Comparison of ENCODE assay signal across 10 cellular contexts in the genomic region with DNA sequence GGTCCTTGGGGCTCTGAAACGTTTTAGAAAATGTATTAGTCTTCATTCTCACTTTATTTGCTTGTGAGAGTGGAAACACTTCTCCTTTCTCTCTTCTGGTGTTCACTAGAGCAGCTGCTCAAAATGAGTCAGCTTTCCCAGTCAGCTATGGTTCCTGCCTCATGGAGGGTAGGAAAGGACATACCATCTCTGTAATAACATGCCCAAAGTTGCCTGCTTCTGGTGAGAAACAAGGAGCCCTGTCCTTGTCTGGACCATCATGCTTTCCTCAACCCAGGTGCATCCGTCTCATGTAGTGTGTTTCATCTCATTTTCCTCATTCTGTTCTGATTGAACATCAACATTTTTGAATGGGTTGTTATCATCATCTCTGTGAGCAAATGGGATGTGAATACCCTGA. TPM values are rescaled to one million over a fixed set of nuclear protein-coding genes. Genes with fewer than 3 reads are reported as not detected.
DNase-seq lines count a peak whose midpoint lies in the region; ATAC-seq and TF ChIP-seq lines count a peak whose summit lies in the region.
"Had no signal": no experiment of that assay in that cellular context is flagged by ENCODE, and none has a peak within 500 bp of the region (broad histone marks: within the 10 kb centered on the region; RNA-seq: fewer than 3 reads in every experiment).

No MANE protein-coding gene starts in this region.

- POLR2A ChIA-PET in CD4-positive, alpha-beta T cell (lab: Charles Lee), result no interaction called here

- H3K27ac Mint-ChIP-seq in CD4-positive, alpha-beta T cell, result no peak overlapping the region

- H3K4me3 Mint-ChIP-seq in CD4-positive, alpha-beta T cell, result no peak overlapping the region

- H3K36me3 Mint-ChIP-seq in CD4-positive, alpha-beta T cell (ENCODE audit: low read depth), result no peaks in the 10 kb centered on the region

- no peak for TF ChIP-seq CTCF in CD4-positive, alpha-beta T cell (IDR thresholded peaks at IDR 0.05)
- TF ChIP-seq CTCF in coronary artery (IDR thresholded peaks at IDR 0.05), result no peak
- TF ChIP-seq CTCF in GM13977 (IDR thresholded peaks at IDR 0.05; ENCODE audit: extremely low read depth, insufficient read depth, missing control alignments), result no peak

- in situ Hi-C loops in GM13977 (cut with MboI; ENCODE audit: low pct_unique_long_range_greater_than_20kb, low sequenced_read_pairs, unreplicated experiment), result no loop called here

- no peaks in the 10 kb centered on the region for H3K4me1 Mint-ChIP-seq in CD4-positive, alpha-beta T cell (ENCODE audit: low read depth)

- ATAC-seq in HG03025 (IDR thresholded peaks at IDR 0.05; ENCODE audit: low FRiP score, unreplicated experiment), result peak; percentile 76
- peak; percentile 63 for ATAC-seq in SK-N-SH treated with all-trans-retinoic acid at 6 μM for 48 hours
- ATAC-seq in CD4-positive, alpha-beta T cell (ENCODE audit: poor library complexity), result no peak

- CTCF ChIA-PET in CD4-positive, alpha-beta T cell (lab: Charles Lee), result no interaction called here

- no peaks in the 10 kb centered on the region for H3K27me3 ChIP-seq in CD4-positive, alpha-beta T cell (ENCODE audit: control insufficient read depth, insufficient read depth, low read length)

- peaks cover 5% of the 10 kb centered on the region for H3K9me3 Mint-ChIP-seq in CD4-positive, alpha-beta T cell

- H3K9me3 ChIP-seq in CD4-positive, alpha-beta T cell (ENCODE audit: control insufficient read depth, low read length), result no peaks in the 10 kb centered on the region

- H3K27me3 Mint-ChIP-seq in CD4-positive, alpha-beta T cell, result no peaks in the 10 kb centered on the region

- peak; percentile 14 for DNase-seq in DMS 273 (lab: John Stamatoyannopoulos, UW; ENCODE audit: unreplicated experiment)
- DNase-seq in DMS 273 treated with DMSO at 0.1 percent for 48 hours (lab: John Stamatoyannopoulos, UW), result no peak
- DNase-seq in skeletal muscle cell (ENCODE audit: low read depth), result peak; percentile 45
- DNase-seq in CD4-positive, alpha-beta T cell, result no peak
- DNase-seq in coronary artery (ENCODE audit: low spot score), result no peak
- no peak for DNase-seq in GM13977 (ENCODE audit: low spot score)

- H3K4me3 ChIP-seq in skeletal muscle cell (ENCODE audit: low read depth, low read length), result no peak overlapping the region
- no peak overlapping the region for H3K4me3 ChIP-seq in coronary artery

- intact Hi-C loops in CD4-positive, alpha-beta T cell (cut with DNase I, micrococcal nuclease), result no loop called here

- H3K27ac ChIP-seq in CD4-positive, alpha-beta T cell (ENCODE audit: low read depth, low read length), result no peak overlapping the region
- no peak overlapping the region for H3K27ac ChIP-seq in coronary artery
- H3K27ac ChIP-seq: 22Rv1 had no signal

TF ChIP-seq in SK-N-SH treated with all-trans-retinoic acid at 6 μM for 48 hours, 23 proteins besides CTCF, POLR2A, EP300 and RAD21:
- TF ChIP-seq ZNF565 (CRISPR knock-in tag; conservative IDR thresholded peaks at IDR 0.05; ENCODE audit: low read depth) (no peak), ZFP3 (CRISPR knock-in tag; IDR thresholded peaks at IDR 0.05) (no peak), POU6F1 (CRISPR knock-in tag; IDR thresholded peaks at IDR 0.05; ENCODE audit: borderline replicate concordance, low read depth) (no peak), TOX (CRISPR knock-in tag; IDR thresholded peaks at IDR 0.05; ENCODE audit: borderline replicate concordance) (no peak), ZNF8 (CRISPR knock-in tag; IDR thresholded peaks at IDR 0.05) (no peak), TSHZ2 (CRISPR knock-in tag; IDR thresholded peaks at IDR 0.05) (no peak), SNAI2 (CRISPR knock-in tag; IDR thresholded peaks at IDR 0.05) (no peak), ISL1 (CRISPR knock-in tag; IDR thresholded peaks at IDR 0.05) (no peak), ZNF70 (CRISPR knock-in tag; IDR thresholded peaks at IDR 0.05) (no peak), TCF4 (CRISPR knock-in tag; IDR thresholded peaks at IDR 0.05; ENCODE audit: borderline replicate concordance) (no peak), RARB (CRISPR knock-in tag; IDR thresholded peaks at IDR 0.05) (no peak), BACH2 (CRISPR knock-in tag; IDR thresholded peaks at IDR 0.05; ENCODE audit: borderline replicate concordance) (no peak), OSR1 (CRISPR knock-in tag; IDR thresholded peaks at IDR 0.05) (no peak), PPARA (CRISPR knock-in tag; IDR thresholded peaks at IDR 0.05; ENCODE audit: borderline replicate concordance) (no peak), ZC3H10 (CRISPR knock-in tag; IDR thresholded peaks at IDR 0.05) (no peak), ZFP30 (CRISPR knock-in tag; IDR thresholded peaks at IDR 0.05) (no peak), ARNTL (CRISPR knock-in tag; IDR thresholded peaks at IDR 0.05; ENCODE audit: borderline replicate concordance, low read depth) (no peak)
- TF ChIP-seq, protein P1, sequence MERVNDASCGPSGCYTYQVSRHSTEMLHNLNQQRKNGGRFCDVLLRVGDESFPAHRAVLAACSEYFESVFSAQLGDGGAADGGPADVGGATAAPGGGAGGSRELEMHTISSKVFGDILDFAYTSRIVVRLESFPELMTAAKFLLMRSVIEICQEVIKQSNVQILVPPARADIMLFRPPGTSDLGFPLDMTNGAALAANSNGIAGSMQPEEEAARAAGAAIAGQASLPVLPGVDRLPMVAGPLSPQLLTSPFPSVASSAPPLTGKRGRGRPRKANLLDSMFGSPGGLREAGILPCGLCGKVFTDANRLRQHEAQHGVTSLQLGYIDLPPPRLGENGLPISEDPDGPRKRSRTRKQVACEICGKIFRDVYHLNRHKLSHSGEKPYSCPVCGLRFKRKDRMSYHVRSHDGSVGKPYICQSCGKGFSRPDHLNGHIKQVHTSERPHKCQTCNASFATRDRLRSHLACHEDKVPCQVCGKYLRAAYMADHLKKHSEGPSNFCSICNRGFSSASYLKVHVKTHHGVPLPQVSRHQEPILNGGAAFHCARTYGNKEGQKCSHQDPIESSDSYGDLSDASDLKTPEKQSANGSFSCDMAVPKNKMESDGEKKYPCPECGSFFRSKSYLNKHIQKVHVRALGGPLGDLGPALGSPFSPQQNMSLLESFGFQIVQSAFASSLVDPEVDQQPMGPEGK (CRISPR knock-in tag; IDR thresholded peaks at IDR 0.05; ENCODE audit: borderline replicate concordance), result no peak

RNA-seq across cellular contexts. Expression of gene TINAG, which starts 17.1 kb away (rescaled TPM):
- total RNA-seq in CD4-positive, alpha-beta T cell, result not detected
- total RNA-seq: NCI-H460 had no signal

Comparison
In these comparisons a context has a peak if more than half of its experiments do, and no peak if none do; other contexts are left out.
1. DNase-seq: peak in DMS 273 (single experiment) and skeletal muscle cell (single experiment); none in DMS 273 treated with DMSO at 0.1 percent for 48 hours (single experiment), CD4-positive, alpha-beta T cell (0 of 10), coronary artery (single experiment) and GM13977 (single experiment).